In genomic region chr7:80482938-80483337, GRCh38 we compare ENCODE assay signal across 28 cellular contexts. TPM values are rescaled to one million over a fixed set of nuclear protein-coding genes. Genes with fewer than 3 reads are reported as not detected.
"Had no signal": no experiment of that assay in that cellular context is flagged by ENCODE, and none has a peak within 500 bp of the region (broad histone marks: within the 10 kb centered on the region; RNA-seq: fewer than 3 reads in every experiment).

No MANE protein-coding gene starts in this region.

- H3K9me3 ChIP-seq: esophagus squamous epithelium, sigmoid colon, testis, tibial nerve, upper lobe of right lung, vagina had no signal

- H3K4me1 ChIP-seq: sigmoid colon, testis, upper lobe of right lung had no signal

- FAIRE-seq: endometrium had no signal

- ATAC-seq: left colon; left ventricle myocardium superior; naive thymus-derived CD4-positive, alpha-beta T cell; stimulated activated naive B cell treated with anti-CD40 and anti-IgM and Interleukin-4, amounts not matched to agents 10 μg/mL and 1 μg/mL and 100 μg/mL, for 72 hours; stimulated activated naive CD8-positive, alpha-beta T cell treated with anti-CD3 and anti-CD28 coated beads, Interleukin-15, amount 100 ng/mL, for 72 hours; upper lobe of right lung had no signal

- H3K27me3 ChIP-seq: esophagus squamous epithelium, sigmoid colon, testis, tibial nerve, upper lobe of right lung, vagina had no signal

- DNase-seq: cortex of kidney; effector memory CD4-positive, alpha-beta T cell; esophagus squamous epithelium; foreskin fibroblast; immature natural killer cell; left colon; left ventricle myocardium superior; naive thymus-derived CD4-positive, alpha-beta T cell; nephron progenitor cell; sigmoid colon; stimulated activated CD4-positive, alpha-beta T cell treated with anti-CD3 and anti-CD28 coated beads, Interleukin-2, amount 100 ng/mL, for 24 hours; stimulated activated CD4-positive, alpha-beta T cell treated with anti-CD3 and anti-CD28 coated beads, Interleukin-4, amount 100 ng/mL, for 4 hours; stimulated activated naive B cell treated with anti-CD40 and anti-IgM and Interleukin-4, amounts not matched to agents 10 μg/mL and 1 μg/mL and 100 μg/mL, for 72 hours; stimulated activated naive CD8-positive, alpha-beta T cell treated with anti-CD3 and anti-CD28 coated beads, Interleukin-15, amount 100 ng/mL, for 72 hours; testis; upper lobe of right lung had no signal

- H3K36me3 ChIP-seq: esophagus squamous epithelium, sigmoid colon, tibial nerve, upper lobe of right lung, vagina had no signal

- H3K27ac ChIP-seq: esophagus squamous epithelium, sigmoid colon, testis, tibial nerve, upper lobe of right lung, vagina had no signal

- H3K4me3 ChIP-seq: esophagus squamous epithelium, lung, sigmoid colon, skin epidermis, testis, tibial nerve, upper lobe of right lung, vagina had no signal

RNA-seq across cellular contexts. Expression of gene GNAT3, which starts 28.9 kb away (rescaled TPM):
- total RNA-seq: epithelial cell of proximal tubule; esophagus squamous epithelium; kidney epithelial cell; left colon; left ventricle myocardium superior; lung; mesenteric fat pad; mononuclear cell; naive thymus-derived CD4-positive, alpha-beta T cell; osteoblast; pulmonary artery endothelial cell; sigmoid colon; subcutaneous adipose tissue; testis; tibial nerve; upper lobe of right lung; vagina had no signal
- polyA plus RNA-seq: immature natural killer cell; lung; naive thymus-derived CD4-positive, alpha-beta T cell; sigmoid colon had no signal
